1 cellular context compared by ENCODE assay signal in genomic region chr7:137731436-137731835, GRCh38.
TF ChIP-seq lines count a peak whose summit lies in the region.

No MANE protein-coding gene starts in this region.

TF ChIP-seq in WTC11, 78 proteins besides CTCF, POLR2A, EP300 and RAD21 (continued from another document):
- TF ChIP-seq ZNF532 (CRISPR knock-in tag; IDR thresholded peaks at IDR 0.05; ENCODE audit: borderline replicate concordance) (no peak), ZNF416 (CRISPR knock-in tag; IDR thresholded peaks at IDR 0.05) (no peak)
- TF ChIP-seq, protein P1, sequence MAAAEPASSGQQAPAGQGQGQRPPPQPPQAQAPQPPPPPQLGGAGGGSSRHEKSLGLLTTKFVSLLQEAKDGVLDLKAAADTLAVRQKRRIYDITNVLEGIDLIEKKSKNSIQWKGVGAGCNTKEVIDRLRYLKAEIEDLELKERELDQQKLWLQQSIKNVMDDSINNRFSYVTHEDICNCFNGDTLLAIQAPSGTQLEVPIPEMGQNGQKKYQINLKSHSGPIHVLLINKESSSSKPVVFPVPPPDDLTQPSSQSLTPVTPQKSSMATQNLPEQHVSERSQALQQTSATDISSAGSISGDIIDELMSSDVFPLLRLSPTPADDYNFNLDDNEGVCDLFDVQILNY (CRISPR knock-in tag; IDR thresholded peaks at IDR 0.05): no peak
